15 cellular contexts compared by ENCODE assay signal in the genomic region with DNA sequence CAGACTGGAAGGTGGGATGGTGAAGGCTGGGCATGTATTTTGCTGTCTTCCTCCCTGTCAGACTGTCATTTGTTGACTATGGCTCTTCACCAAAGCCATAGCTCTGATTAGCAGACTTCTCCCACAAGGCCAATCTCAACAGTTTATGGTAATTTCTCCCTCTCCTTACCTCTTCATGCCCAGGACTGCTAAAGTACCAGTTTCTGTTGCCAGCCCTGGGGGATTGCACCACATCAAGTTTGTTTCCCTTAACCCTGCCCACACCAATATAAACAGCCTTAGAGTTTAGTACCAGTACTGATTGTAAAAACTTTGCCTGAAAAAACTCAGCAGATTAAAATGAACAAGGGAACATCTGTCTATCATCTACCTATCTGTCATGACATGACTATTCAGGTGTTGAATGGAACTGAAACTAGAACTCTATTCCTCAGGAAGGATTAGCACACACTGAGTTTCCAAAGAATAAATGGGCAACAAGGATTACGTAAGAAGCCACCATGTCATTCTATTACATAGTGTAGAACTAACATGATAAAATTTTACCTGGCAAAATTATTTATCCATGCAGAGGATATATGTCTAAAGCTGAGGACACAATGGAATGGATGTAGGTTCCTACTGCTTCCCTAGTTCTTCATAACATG.
"Had no signal": no experiment of that assay in that cellular context is flagged by ENCODE, and none has a peak within 500 bp of the region (broad histone marks: within the 10 kb centered on the region; RNA-seq: fewer than 3 reads in every experiment).

No MANE protein-coding gene starts in this region.

- ATAC-seq: activated CD8-positive, alpha-beta T cell treated with anti-CD3 and anti-CD28 coated beads for 36 hours; activated T-helper 17 cell treated with anti-CD3 and anti-CD28 coated beads, Interleukin-2, amount 50 U/mL, for 72 hours; body of pancreas; naive thymus-derived CD8-positive, alpha-beta T cell had no signal

- H3K4me1 Mint-ChIP-seq: activated T-helper 17 cell treated with anti-CD3 and anti-CD28 coated beads, Interleukin-2, amount 50 U/mL, for 72 hours had no signal

- H3K36me3 ChIP-seq: uterus had no signal

- H3K27ac Mint-ChIP-seq: activated CD4-positive, alpha-beta T cell treated with anti-CD3 and anti-CD28 coated beads, Interleukin-2, amount 10 ng/mL, durations not matched to agents 24 days and 14 days; activated CD8-positive, alpha-beta T cell treated with anti-CD3 and anti-CD28 coated beads for 36 hours; activated T-helper 17 cell treated with anti-CD3 and anti-CD28 coated beads, Interleukin-2, amount 50 U/mL, for 72 hours had no signal

- H3K9me3 Mint-ChIP-seq: activated CD4-positive, alpha-beta T cell treated with anti-CD3 and anti-CD28 coated beads, Interleukin-2, amount 10 ng/mL, durations not matched to agents 24 days and 14 days; activated CD8-positive, alpha-beta T cell treated with anti-CD3 and anti-CD28 coated beads for 36 hours; activated T-helper 17 cell treated with anti-CD3 and anti-CD28 coated beads, Interleukin-2, amount 50 U/mL, for 72 hours; naive thymus-derived CD8-positive, alpha-beta T cell had no signal

- H3K9me3 ChIP-seq: body of pancreas, esophagus muscularis mucosa, thyroid gland, uterus had no signal

- H3K4me1 ChIP-seq: uterus had no signal

- H3K4me3 ChIP-seq: body of pancreas, esophagus muscularis mucosa, thyroid gland, uterus had no signal

- FAIRE-seq: colon had no signal

- H3K27me3 Mint-ChIP-seq: activated CD4-positive, alpha-beta T cell treated with anti-CD3 and anti-CD28 coated beads, Interleukin-2, amount 10 ng/mL, durations not matched to agents 24 days and 14 days; activated CD8-positive, alpha-beta T cell treated with anti-CD3 and anti-CD28 coated beads for 36 hours; activated T-helper 17 cell treated with anti-CD3 and anti-CD28 coated beads, Interleukin-2, amount 50 U/mL, for 72 hours; naive thymus-derived CD8-positive, alpha-beta T cell had no signal

- H3K27me3 ChIP-seq: body of pancreas, esophagus muscularis mucosa, thyroid gland, uterus had no signal

- H3K27ac ChIP-seq: body of pancreas, esophagus muscularis mucosa, thyroid gland, uterus had no signal

- DNase-seq: activated CD4-positive, alpha-beta T cell treated with anti-CD3 and anti-CD28 coated beads, Interleukin-2, amount 10 ng/mL, durations not matched to agents 24 days and 14 days; activated CD4-positive, CD25-positive, alpha-beta regulatory T cell; activated CD8-positive, alpha-beta T cell treated with anti-CD3 and anti-CD28 coated beads for 36 hours; activated naive CD4-positive, alpha-beta T cell treated with Interleukin-2 at 50 U/mL for 16 hours; activated T-cell treated with anti-CD3 and anti-CD28 coated beads, Interleukin-2, amount 50 U/mL, for 1 hour; body of pancreas; naive thymus-derived CD8-positive, alpha-beta T cell; retina; stimulated activated CD8-positive, alpha-beta memory T cell treated with anti-CD3 and anti-CD28 coated beads, Interleukin-4, amount 100 ng/mL, for 48 hours; stimulated activated naive CD4-positive, alpha-beta T cell treated with Interleukin-2 at 50 U/mL for 16 hours; thyroid gland; uterus had no signal

- H3K4me3 Mint-ChIP-seq: activated CD4-positive, alpha-beta T cell treated with anti-CD3 and anti-CD28 coated beads, Interleukin-2, amount 10 ng/mL, durations not matched to agents 24 days and 14 days; activated CD8-positive, alpha-beta T cell treated with anti-CD3 and anti-CD28 coated beads for 36 hours; activated T-helper 17 cell treated with anti-CD3 and anti-CD28 coated beads, Interleukin-2, amount 50 U/mL, for 72 hours; naive thymus-derived CD8-positive, alpha-beta T cell had no signal
